10 cellular contexts compared by ENCODE assay signal in genomic region chr14:101627913-101628257, GRCh38.
DNase-seq lines count a peak whose midpoint lies in the region; ATAC-seq and TF ChIP-seq lines count a peak whose summit lies in the region.
"Had no signal": no experiment of that assay in that cellular context is flagged by ENCODE, and none has a peak within 500 bp of the region (broad histone marks: within the 10 kb centered on the region; RNA-seq: fewer than 3 reads in every experiment).

No MANE protein-coding gene starts in this region.

- H3K9me2 ChIP-seq in Loucy (replicated peaks; ENCODE audit: low read depth, low read length), result no peaks in the 10 kb centered on the region

- peak overlapping the region; percentile 50; the same call in 1 of the 2 replicates for H3K4me2 ChIP-seq in DND-41 (ENCODE audit: insufficient read depth, low read length)
- H3K4me2 ChIP-seq in Loucy (ENCODE audit: low read depth, low read length, poor library complexity, severe bottlenecking), result peak overlapping the region; percentile 69
- peak overlapping the region; percentile 86 for H3K4me2 ChIP-seq in skeletal muscle satellite cell (ENCODE audit: low read length)

- H3K9me3 ChIP-seq in DND-41 (ENCODE audit: insufficient read depth, low read length, severe bottlenecking) (no peaks in the 10 kb centered on the region), Loucy (ENCODE audit: insufficient read depth, low read depth, low read length) (no peaks in the 10 kb centered on the region), skeletal muscle satellite cell (replicated peaks; ENCODE audit: low read length) (no peaks in the 10 kb centered on the region)
- H3K9me3 ChIP-seq: body of pancreas, ovary had no signal

- H3K36me3 ChIP-seq in DND-41 (ENCODE audit: insufficient read depth, low read length) (no peaks in the 10 kb centered on the region), Loucy (ENCODE audit: insufficient read depth, low read length) (no peaks in the 10 kb centered on the region), skeletal muscle satellite cell (ENCODE audit: insufficient read depth, low read length) (no peaks in the 10 kb centered on the region)
- H3K36me3 ChIP-seq: ovary had no signal

- H4K20me1 ChIP-seq in DND-41 (ENCODE audit: insufficient read depth, low read length) (no peaks in the 10 kb centered on the region), Loucy (ENCODE audit: insufficient read depth, low read length, poor library complexity, severe bottlenecking) (no peaks in the 10 kb centered on the region)

- peaks cover 13% of the 10 kb centered on the region for H3K4me1 ChIP-seq in DND-41 (ENCODE audit: insufficient read depth, low read length)
- peaks cover 11% of the 10 kb centered on the region for H3K4me1 ChIP-seq in Loucy (ENCODE audit: insufficient read depth, low read length, poor library complexity, severe bottlenecking)
- peaks cover 4% of the 10 kb centered on the region for H3K4me1 ChIP-seq in skeletal muscle satellite cell (ENCODE audit: control insufficient read depth, insufficient read depth, low read length)

- H2AFZ ChIP-seq in DND-41 (ENCODE audit: low read depth, low read length) (no peak overlapping the region), Loucy (ENCODE audit: low read length) (0 out of 2 replicates have a peak overlapping the region, but pooled peaks have one; percentile 19)

- no peak for DNase-seq in DND-41
- DNase-seq: SIG-M5 had no signal

- H3F3A ChIP-seq in Loucy (ENCODE audit: low read depth), result no peaks in the 10 kb centered on the region

- ATAC-seq in DND-41 (ENCODE audit: insufficient read depth, low read depth) (no peak), esophagus mucosa (peak; percentile 12), GM21526 (IDR thresholded peaks at IDR 0.05; ENCODE audit: low FRiP score, unreplicated experiment) (no peak), HG02610 (IDR thresholded peaks at IDR 0.05; ENCODE audit: unreplicated experiment) (no peak), HG02938 (IDR thresholded peaks at IDR 0.05; ENCODE audit: unreplicated experiment) (no peak)

- H3K9ac ChIP-seq in DND-41 (ENCODE audit: low read depth, low read length) (no peak overlapping the region), Loucy (ENCODE audit: low read depth, low read length, poor library complexity, severe bottlenecking) (no peak overlapping the region), skeletal muscle satellite cell (ENCODE audit: low read depth, low read length) (no peak overlapping the region)

- no peak overlapping the region for H3K4me3 ChIP-seq in DND-41 (ENCODE audit: low read depth in 1 of 2, low read length in 2 of 2)
- H3K4me3 ChIP-seq in Loucy (ENCODE audit: low read length, poor library complexity, severe bottlenecking), result no peak overlapping the region
- H3K4me3 ChIP-seq in skeletal muscle satellite cell (ENCODE audit: low read length), result no peak overlapping the region
- H3K4me3 ChIP-seq: body of pancreas, ovary had no signal

- peaks cover 7% of the 10 kb centered on the region for H3K27me3 ChIP-seq in DND-41 (ENCODE audit: insufficient read depth, low read length, poor library complexity)
- H3K27me3 ChIP-seq in Loucy (ENCODE audit: insufficient read depth, low read length, poor library complexity, severe bottlenecking), result no peaks in the 10 kb centered on the region
- H3K27me3 ChIP-seq in skeletal muscle satellite cell (ENCODE audit: control insufficient read depth, insufficient read depth, low read length), result peaks cover 30% of the 10 kb centered on the region
- H3K27me3 ChIP-seq: body of pancreas, ovary had no signal

- H3K27ac ChIP-seq in DND-41 (ENCODE audit: low read length), result no peak overlapping the region
- H3K27ac ChIP-seq: body of pancreas had no signal

- TF ChIP-seq CTCF in DND-41 (IDR thresholded peaks at IDR 0.05; ENCODE audit: borderline replicate concordance, extremely low read depth, low read length, poor library complexity, severe bottlenecking), result no peak
- TF ChIP-seq CTCF in Loucy (conservative IDR thresholded peaks at IDR 0.05; ENCODE audit: low read length), result no peak

- H3K79me2 ChIP-seq in DND-41 (ENCODE audit: insufficient read depth, low read length) (no peaks in the 10 kb centered on the region), Loucy (ENCODE audit: insufficient read depth, low read length) (no peaks in the 10 kb centered on the region)
